In genomic region chr1:206518206-206518605, GRCh38 we compare ENCODE assay signal across 15 cellular contexts. TPM values are rescaled to one million over a fixed set of nuclear protein-coding genes. Genes with fewer than 3 reads are reported as not detected.
DNase-seq lines count a peak whose midpoint lies in the region; ATAC-seq and TF ChIP-seq lines count a peak whose summit lies in the region.
"Had no signal": no experiment of that assay in that cellular context is flagged by ENCODE, and none has a peak within 500 bp of the region (broad histone marks: within the 10 kb centered on the region; RNA-seq: fewer than 3 reads in every experiment).

No MANE protein-coding gene starts in this region.

- CTCF ChIA-PET in RWPE1 (lab: Yijun Ruan, JAX) = interaction anchor here (1.0 to 1.2 kb wide), 2 partner anchors 26 to 27 kb away, joined by 4 to 6 read pairs; no protein-coding TSS in a partner anchor
- CTCF ChIA-PET in CD8-positive, alpha-beta memory T cell (lab: Charles Lee) = interaction anchor here (2.3 kb wide), 1 partner anchor 39 kb away, joined by 9 read pairs; no protein-coding TSS in a partner anchor

- H3K27ac Mint-ChIP-seq in chondrocyte (ENCODE audit: unreplicated experiment) = no peak overlapping the region
- H3K27ac Mint-ChIP-seq in CD8-positive, alpha-beta memory T cell = peak overlapping the region in 1 of 8 donors; percentile 58
- H3K27ac Mint-ChIP-seq: CD4-positive, CD25-positive, alpha-beta regulatory T cell had no signal

- H3K27ac ChIP-seq in RWPE1 (peak overlapping the region; percentile 8; the same call in 1 of the 2 replicates), right lobe of liver (peak overlapping the region in 2 of 3 donors; percentile 8 to 85), spleen (no peak overlapping the region)
- H3K27ac ChIP-seq in CD8-positive, alpha-beta memory T cell (ENCODE audit: low read depth, low read length) = no peak overlapping the region

- intact Hi-C loops in right lobe of liver (cut with DNase I) (no loop called here), spleen (cut with DNase I; ENCODE audit: low total_unique reads) (no loop called here)

- H3K27me3 ChIP-seq in right lobe of liver = no peaks in the 10 kb centered on the region
- no peaks in the 10 kb centered on the region for H3K27me3 ChIP-seq in spleen (replicated peaks in 1 of 7)
- H3K27me3 ChIP-seq in CD8-positive, alpha-beta memory T cell (ENCODE audit: insufficient read depth, low read length, poor library complexity, severe bottlenecking) = no peaks in the 10 kb centered on the region

- H3K27me3 Mint-ChIP-seq in chondrocyte (ENCODE audit: low read depth) = peaks cover 3% of the 10 kb centered on the region
- H3K27me3 Mint-ChIP-seq in CD8-positive, alpha-beta memory T cell = no peaks in the 10 kb centered on the region
- H3K27me3 Mint-ChIP-seq: IgD-negative memory B cell had no signal

- no peak overlapping the region for H3K4me3 Mint-ChIP-seq in chondrocyte (ENCODE audit: unreplicated experiment)
- H3K4me3 Mint-ChIP-seq in CD8-positive, alpha-beta memory T cell = no peak overlapping the region
- H3K4me3 Mint-ChIP-seq: CD4-positive, CD25-positive, alpha-beta regulatory T cell had no signal

- peaks cover 0 to 49% (median 14%) of the 10 kb centered on the region in 4 donors for H3K4me1 ChIP-seq in right lobe of liver
- peaks cover 7 to 44% (median 27%) of the 10 kb centered on the region in 6 donors for H3K4me1 ChIP-seq in spleen
- no peaks in the 10 kb centered on the region for H3K4me1 ChIP-seq in CD8-positive, alpha-beta memory T cell (ENCODE audit: insufficient read depth, low read length)

- H3K36me3 Mint-ChIP-seq in chondrocyte (ENCODE audit: low read depth) = no peaks in the 10 kb centered on the region
- no peaks in the 10 kb centered on the region for H3K36me3 Mint-ChIP-seq in CD8-positive, alpha-beta memory T cell
- H3K36me3 Mint-ChIP-seq: IgD-negative memory B cell had no signal

- H3K4me3 ChIP-seq in right lobe of liver = peak overlapping the region in 1 of 3 donors; percentile 31
- H3K4me3 ChIP-seq in spleen = no peak overlapping the region
- no peak overlapping the region for H3K4me3 ChIP-seq in CD8-positive, alpha-beta memory T cell (ENCODE audit: low read length)
- H3K4me3 ChIP-seq: BLaER1 treated with 17β-estradiol and CSF1 and Interleukin-3, amounts not matched to agents 10 nM and 100 nM had no signal

- H3K9me3 ChIP-seq in right lobe of liver = no peaks in the 10 kb centered on the region
- H3K9me3 ChIP-seq in spleen = no peaks in the 10 kb centered on the region
- no peaks in the 10 kb centered on the region for H3K9me3 ChIP-seq in CD8-positive, alpha-beta memory T cell (ENCODE audit: low read length)
- H3K9me3 ChIP-seq: BLaER1 treated with 17β-estradiol and CSF1 and Interleukin-3, amounts not matched to agents 10 nM and 100 nM had no signal

- no peak for DNase-seq in RWPE1 (ENCODE audit: low spot score)
- DNase-seq in chondrocyte (ENCODE audit: low spot score) = peak; percentile 72
- DNase-seq in right lobe of liver = peak in 2 of 3 donors; percentile 43 to 74
- DNase-seq in spleen = peak; percentile 50
- DNase-seq in SHP77 (lab: John Stamatoyannopoulos, UW) = no peak
- no peak for DNase-seq in NCI-H69 (lab: John Stamatoyannopoulos, UW)
- no peak for DNase-seq in CD8-positive, alpha-beta memory T cell
- DNase-seq in NCI-H446 treated with DMSO at 0.1 percent for 48 hours (lab: John Stamatoyannopoulos, UW) = no peak
- DNase-seq: ACHN; CD4-positive, CD25-positive, alpha-beta regulatory T cell; DMS153; DMS79 treated with DMSO at 0.1 percent for 48 hours; EL had no signal

- POLR2A ChIA-PET in RWPE1 (lab: Yijun Ruan, JAX; ENCODE audit: low non-redundant PET) = interaction anchor here (0.7 kb wide), 1 partner anchor 1455 kb away, joined by 3 read pairs; no protein-coding TSS in a partner anchor
- POLR2A ChIA-PET in CD8-positive, alpha-beta memory T cell (lab: Charles Lee) = no interaction called here

- peak; percentile 64 to 83 (median 78) for ATAC-seq in right lobe of liver

- WGBS in right lobe of liver (ENCODE audit: insufficient coverage, low coverage, low lambda C conversion rate, missing lambda C conversion rate) = 35% methylated on average over 3 of the region's 18 CpGs
- WGBS in spleen, 5 donors = 89 to 97% (median 90%) methylated on average over 11 to 18 of the region's 18 CpGs

- H3K36me3 ChIP-seq in right lobe of liver (no peaks in the 10 kb centered on the region), spleen (no peaks in the 10 kb centered on the region)
- H3K36me3 ChIP-seq in CD8-positive, alpha-beta memory T cell (ENCODE audit: insufficient read depth, low read length) = no peaks in the 10 kb centered on the region

- no peaks in the 10 kb centered on the region for H3K9me3 Mint-ChIP-seq in chondrocyte (ENCODE audit: low read depth)
- H3K9me3 Mint-ChIP-seq in CD8-positive, alpha-beta memory T cell = no peaks in the 10 kb centered on the region
- H3K9me3 Mint-ChIP-seq: CD4-positive, CD25-positive, alpha-beta regulatory T cell; IgD-negative memory B cell had no signal

- TF ChIP-seq CTCF in RWPE1 (conservative IDR thresholded peaks at IDR 0.05; ENCODE audit: low read depth) (no peak), chondrocyte (IDR thresholded peaks at IDR 0.05) (no peak), right lobe of liver (IDR thresholded peaks at IDR 0.05) (no peak), spleen (IDR thresholded peaks at IDR 0.05 in 8 of 11, conservative IDR thresholded peaks at IDR 0.05 in 3 of 11) (no peak)

- TF ChIP-seq POLR2A in right lobe of liver (IDR thresholded peaks at IDR 0.05) = no peak
- no peak for TF ChIP-seq POLR2A in spleen (IDR thresholded peaks at IDR 0.05)

- H3K4me1 Mint-ChIP-seq in chondrocyte (ENCODE audit: low read depth) = peaks cover 18% of the 10 kb centered on the region
- no peaks in the 10 kb centered on the region for H3K4me1 Mint-ChIP-seq in CD8-positive, alpha-beta memory T cell

RNA-seq across cellular contexts. Expression of gene RASSF5, which starts 10.9 kb away (rescaled TPM):
- total RNA-seq in chondrocyte (0.12 to 0.36 TPM (median 0.27 TPM) in 3 replicates), right lobe of liver (10 to 100 TPM in 5 of 6 experiments, 1 to 10 TPM in 1; 8.1 to 18.8 (median 12.6) TPM), spleen (100 to 1,000 TPM; 121 to 168 (median 131) TPM)
- polyA plus RNA-seq in spleen = 10 to 100 TPM; 32.2 to 39.5 (median 35.8) TPM
- total RNA-seq in CD8-positive, alpha-beta memory T cell = 100 to 1,000 TPM; 163 to 165 TPM
- polyA plus RNA-seq in CD8-positive, alpha-beta memory T cell = 329 TPM

RNA-seq across cellular contexts. Expression of gene IKBKE, which starts 47.9 kb away (rescaled TPM):
- 7.7 to 10.5 TPM (median 8.5 TPM) in 3 replicates for total RNA-seq in chondrocyte
- total RNA-seq in right lobe of liver = 1 to 10 TPM in 5 of 6 experiments, under 1 TPM in 1; 0.86 to 2.7 (median 1.9) TPM
- 10 to 100 TPM; 20.1 to 37.3 (median 35.1) TPM for total RNA-seq in spleen
- polyA plus RNA-seq in spleen = 10 to 100 TPM; 11.3 to 23.2 (median 17.0) TPM
- 10 to 100 TPM; 17.1 to 18.4 TPM for total RNA-seq in CD8-positive, alpha-beta memory T cell
- polyA plus RNA-seq in CD8-positive, alpha-beta memory T cell = 46.6 TPM

Comparison
In these comparisons a context has a peak if more than half of its experiments do, and no peak if none do; other contexts are left out.
1. DNase-seq: peak in chondrocyte (single experiment), right lobe of liver (2 of 3) and spleen (single experiment); none in RWPE1 (single experiment), SHP77 (0 of 2), NCI-H69 (single experiment), CD8-positive, alpha-beta memory T cell (0 of 5) and NCI-H446 treated with DMSO at 0.1 percent for 48 hours (single experiment).
2. H3K27ac ChIP-seq: peak in RWPE1 (single experiment) and right lobe of liver (2 of 3); none in spleen (0 of 8) and CD8-positive, alpha-beta memory T cell (single experiment).